Comparison of ENCODE assay signal across 8 cellular contexts in the genomic region with DNA sequence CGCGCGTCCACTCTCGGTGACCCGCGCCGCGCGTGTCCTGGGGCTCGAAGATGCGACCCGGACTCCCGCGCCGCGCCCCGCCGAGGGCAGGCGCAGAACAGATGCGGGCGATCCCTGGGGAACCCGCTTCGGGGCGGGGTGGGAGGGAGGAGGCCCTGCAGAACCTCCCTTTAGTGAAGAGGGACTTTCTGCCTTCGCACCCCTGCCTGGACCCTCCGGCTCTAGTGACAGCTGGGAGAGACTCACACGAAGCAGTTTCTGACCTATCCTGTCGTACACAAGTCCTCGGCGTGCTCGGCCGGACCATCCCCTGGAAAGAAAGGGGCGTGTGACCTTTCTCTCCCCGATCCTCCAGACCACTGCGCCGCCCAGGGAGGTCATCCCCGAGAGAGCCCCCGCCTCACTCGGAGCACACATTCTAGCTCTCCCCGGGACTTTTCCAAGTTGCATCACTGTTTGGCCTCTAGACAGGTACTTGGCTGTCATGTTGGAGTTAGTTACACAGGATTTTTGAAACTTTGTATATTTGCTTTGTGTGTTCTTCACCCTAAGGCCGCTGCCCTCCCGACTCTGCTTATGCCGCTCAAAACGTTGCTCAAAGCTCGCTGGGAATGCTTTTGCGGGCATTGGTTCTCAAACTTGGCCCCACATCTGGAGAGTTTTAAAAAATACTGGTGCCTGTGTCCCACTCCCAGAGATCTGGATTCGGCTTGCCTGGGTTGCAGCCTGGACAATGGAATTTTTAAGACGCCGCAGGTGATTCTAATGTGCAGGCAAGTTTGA. TPM values are rescaled to one million over a fixed set of nuclear protein-coding genes. Genes with fewer than 3 reads are reported as not detected.
A peak's percentile ranks its signal among the peaks of the same experiment; 100 is the strongest.
DNase-seq lines count a peak whose midpoint lies in the region; ATAC-seq, FAIRE-seq and TF ChIP-seq lines count a peak whose summit lies in the region.

No MANE protein-coding gene starts in this region.

- H2AFZ ChIP-seq in endothelial cell of umbilical vein (ENCODE audit: low read depth, low read length): peak overlapping the region; percentile 65

- peak overlapping the region; percentile 15 to 87 (median 53) for H3K4me3 ChIP-seq in endothelial cell of umbilical vein (replicated peaks in 1 of 3; ENCODE audit: insufficient read depth in 1 of 3, low read depth in 1 of 3, low read length in 3 of 3)

- TF ChIP-seq EP300 in Ishikawa (IDR thresholded peaks at IDR 0.05; ENCODE audit: borderline replicate concordance): no peak

- dilution Hi-C loops in endothelial cell of umbilical vein (cut with MboI; ENCODE audit: extremely low pct_ligation_motif_present, low sequenced_read_pairs): no loop called here

- FAIRE-seq in endothelial cell of umbilical vein (lab: Jason Lieb, UNC): peak; percentile 78

- peak overlapping the region; percentile 20 for H3K4me3 Mint-ChIP-seq in CD4-positive, alpha-beta T cell
- H3K4me3 Mint-ChIP-seq in naive B cell: peak overlapping the region; percentile 74 to 89 (median 82)

- no peak for TF ChIP-seq POLR2A in endothelial cell of umbilical vein (IDR thresholded peaks at IDR 0.05; ENCODE audit: low read depth, low read length)

- no peaks in the 10 kb centered on the region for H4K20me1 ChIP-seq in endothelial cell of umbilical vein (replicated peaks; ENCODE audit: control insufficient read depth, extremely low read depth, insufficient read depth, low read length)

- no peaks in the 10 kb centered on the region for H3K79me2 ChIP-seq in endothelial cell of umbilical vein (ENCODE audit: control insufficient read depth, insufficient read depth, low read length)

- H3K36me3 ChIP-seq in endothelial cell of umbilical vein (ENCODE audit: control insufficient read depth in 2 of 2, extremely low read depth in 1 of 2, insufficient read depth in 2 of 2, low read length in 2 of 2): no peaks in the 10 kb centered on the region

- no peak overlapping the region for H3K27ac Mint-ChIP-seq in CD4-positive, alpha-beta T cell
- peak overlapping the region in 2 of 6 donors; percentile 45 to 54 for H3K27ac Mint-ChIP-seq in naive B cell

- DNase-seq in CD4-positive, alpha-beta T cell: no peak
- DNase-seq in endothelial cell of umbilical vein (ENCODE audit: low read depth, low spot score) (peak; percentile 39), naive B cell (peak; percentile 5), posterior vena cava (ENCODE audit: low spot score) (no peak), RKO (ENCODE audit: low spot score) (no peak)
- DNase-seq in effector CD4-positive, alpha-beta T cell: no peak

- TF ChIP-seq CTCF in CD4-positive, alpha-beta T cell (IDR thresholded peaks at IDR 0.05): no peak
- TF ChIP-seq CTCF in endothelial cell of umbilical vein (IDR thresholded peaks at IDR 0.05; ENCODE audit: extremely low read depth in 1 of 2, insufficient read depth in 1 of 2, low read depth in 1 of 2, low read length in 2 of 2): no peak

- no peaks in the 10 kb centered on the region for H3K9me1 ChIP-seq in endothelial cell of umbilical vein (replicated peaks; ENCODE audit: control insufficient read depth, extremely low read depth, insufficient read depth, low read length)

- peak overlapping the region; percentile 30 for H3K9ac ChIP-seq in endothelial cell of umbilical vein (replicated peaks; ENCODE audit: extremely low read depth, insufficient read depth, low read length)

- peaks cover 71% of the 10 kb centered on the region for H3K27me3 Mint-ChIP-seq in CD4-positive, alpha-beta T cell
- peaks cover 49 to 66% (median 55%) of the 10 kb centered on the region in 3 donors for H3K27me3 Mint-ChIP-seq in naive B cell

- H3K27ac ChIP-seq in CD4-positive, alpha-beta T cell (ENCODE audit: low read depth, low read length): no peak overlapping the region
- no peak overlapping the region for H3K27ac ChIP-seq in endothelial cell of umbilical vein (ENCODE audit: insufficient read depth, low read depth, low read length)

- peaks cover 72% of the 10 kb centered on the region for H3K27me3 ChIP-seq in CD4-positive, alpha-beta T cell (ENCODE audit: control insufficient read depth, insufficient read depth, low read length)
- H3K27me3 ChIP-seq in endothelial cell of umbilical vein (ENCODE audit: control insufficient read depth in 2 of 2, insufficient read depth in 2 of 2, low read length in 2 of 2): peaks cover 0 to 3% of the 10 kb centered on the region in 2 experiments

- no peak for TF ChIP-seq RAD21 in Ishikawa (IDR thresholded peaks at IDR 0.05; ENCODE audit: low read depth)

- H3K4me2 ChIP-seq in endothelial cell of umbilical vein (ENCODE audit: insufficient read depth, low read length): peak overlapping the region; percentile 80

- intact Hi-C loops in CD4-positive, alpha-beta T cell (cut with DNase I, micrococcal nuclease): no loop called here
- intact Hi-C loops in endothelial cell of umbilical vein (cut with micrococcal nuclease): loop anchor here (1.0 to 5.0 kb wide), 3 partner anchors 10 to 130 kb away; no protein-coding TSS in a partner anchor
- intact Hi-C loops in posterior vena cava (cut with DNase I): no loop called here

- H3K9me3 Mint-ChIP-seq in CD4-positive, alpha-beta T cell: no peaks in the 10 kb centered on the region
- peaks cover 0 to 5% (median 0%) of the 10 kb centered on the region in 7 donors for H3K9me3 Mint-ChIP-seq in naive B cell

- no TSS peak for BruUV-seq in endothelial cell of umbilical vein (replicated peaks; lab: Mats Ljungman, UMichigan)

- CTCF ChIA-PET in CD4-positive, alpha-beta T cell (lab: Charles Lee): no interaction called here
- CTCF ChIA-PET in endothelial cell of umbilical vein (lab: Charles Lee): interaction anchor here (0.7 to 3.1 kb wide), 18 partner anchors 11 to 165 kb away, joined by 3 to 21 read pairs (median 5); no protein-coding TSS in a partner anchor

- POLR2A ChIA-PET in CD4-positive, alpha-beta T cell (lab: Charles Lee): no interaction called here
- POLR2A ChIA-PET in endothelial cell of umbilical vein (lab: Charles Lee): interaction anchor here (0.7 kb wide), 1 partner anchor 11 kb away, joined by 4 read pairs; no protein-coding TSS in a partner anchor

- ATAC-seq in CD4-positive, alpha-beta T cell (ENCODE audit: poor library complexity): no peak
- ATAC-seq in naive B cell (ENCODE audit: low read depth in 2 of 2) (peak; percentile 77 to 83), HG03521 (IDR thresholded peaks at IDR 0.05; ENCODE audit: unreplicated experiment) (no peak)

- H3K4me1 ChIP-seq in endothelial cell of umbilical vein (ENCODE audit: control insufficient read depth, extremely low read depth, insufficient read depth, low read length): peaks cover 29% of the 10 kb centered on the region

- H3K36me3 Mint-ChIP-seq in CD4-positive, alpha-beta T cell (ENCODE audit: low read depth): no peaks in the 10 kb centered on the region
- peaks cover 0 to 5% of the 10 kb centered on the region in 2 donors for H3K36me3 Mint-ChIP-seq in naive B cell

- peaks cover 13% of the 10 kb centered on the region for H3K4me1 Mint-ChIP-seq in CD4-positive, alpha-beta T cell (ENCODE audit: low read depth)
- H3K4me1 Mint-ChIP-seq in naive B cell: peaks cover 11 to 13% (median 11%) of the 10 kb centered on the region in 3 donors

- no peaks in the 10 kb centered on the region for H3K9me3 ChIP-seq in CD4-positive, alpha-beta T cell (ENCODE audit: control insufficient read depth, low read length)
- no peaks in the 10 kb centered on the region for H3K9me3 ChIP-seq in endothelial cell of umbilical vein (replicated peaks; ENCODE audit: control insufficient read depth, insufficient read depth, low read length)

TF ChIP-seq in Ishikawa, 13 proteins besides CTCF, POLR2A, EP300 and RAD21:
- TF ChIP-seq, protein P1, sequence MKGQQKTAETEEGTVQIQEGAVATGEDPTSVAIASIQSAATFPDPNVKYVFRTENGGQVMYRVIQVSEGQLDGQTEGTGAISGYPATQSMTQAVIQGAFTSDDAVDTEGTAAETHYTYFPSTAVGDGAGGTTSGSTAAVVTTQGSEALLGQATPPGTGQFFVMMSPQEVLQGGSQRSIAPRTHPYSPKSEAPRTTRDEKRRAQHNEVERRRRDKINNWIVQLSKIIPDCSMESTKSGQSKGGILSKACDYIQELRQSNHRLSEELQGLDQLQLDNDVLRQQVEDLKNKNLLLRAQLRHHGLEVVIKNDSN (IDR thresholded peaks at IDR 0.05): no peak
- TF ChIP-seq MAX (IDR thresholded peaks at IDR 0.05) (peak; percentile 36; the same call in 1 of the 2 replicates), TAF1 (IDR thresholded peaks at IDR 0.05; ENCODE audit: low read depth) (no peak)
TF ChIP-seq in Ishikawa: peak in this region for 1.

TF ChIP-seq in endothelial cell of umbilical vein, 7 proteins besides CTCF, POLR2A, EP300 and RAD21:
- TF ChIP-seq FOS (IDR thresholded peaks at IDR 0.05; ENCODE audit: borderline replicate concordance, insufficient read depth, low read length): no peak
- no peak for TF ChIP-seq MYC (IDR thresholded peaks at IDR 0.05; ENCODE audit: low read depth, low read length)
- TF ChIP-seq POLR2AphosphoS5 (IDR thresholded peaks at IDR 0.05; ENCODE audit: insufficient read depth, low read depth, low read length): no peak

RNA-seq across cellular contexts. Expression of gene CGNL1, which starts 0.6 kb away (rescaled TPM):
- not detected for total RNA-seq in CD4-positive, alpha-beta T cell
- total RNA-seq in endothelial cell of umbilical vein: 25.7 and 27.1 TPM in 2 replicates
- polyA plus RNA-seq in endothelial cell of umbilical vein: 5.9 and 6.9 TPM in 2 replicates
- 8.8 and 9.0 TPM in 2 replicates for polyA plus RNA-seq in endothelial cell of umbilical vein (2011; cell fraction: cytosol; rRNA removed)
- polyA plus RNA-seq in endothelial cell of umbilical vein (2011; cell fraction: nucleus; rRNA removed): 20.6 and 21.6 TPM in 2 replicates
- 10.4 and 16.7 TPM in 2 replicates for polyA plus RNA-seq in endothelial cell of umbilical vein (2012)
- 20.0 and 23.6 TPM in 2 replicates for polyA minus RNA-seq in endothelial cell of umbilical vein
- polyA minus RNA-seq in endothelial cell of umbilical vein (2011; cell fraction: cytosol; rRNA and poly(A)+ RNA removed): not detected
- polyA minus RNA-seq in endothelial cell of umbilical vein (2011; cell fraction: nucleus; rRNA and poly(A)+ RNA removed): 21.5 and 22.7 TPM in 2 replicates
- under 1 TPM in 2 of 6 donors, not detected in 4; 0.09 TPM for polyA plus RNA-seq in naive B cell (ENCODE audit: low read depth in 6 of 6)
- 10 to 100 TPM; 20.0 to 24.4 TPM for total RNA-seq in posterior vena cava

Comparison
In these comparisons a context has a peak if more than half of its experiments do, and no peak if none do; other contexts are left out.
1. ATAC-seq: peak in naive B cell (2 of 2); none in CD4-positive, alpha-beta T cell (single experiment) and HG03521 (single experiment).
2. DNase-seq: peak in endothelial cell of umbilical vein (single experiment) and naive B cell (single experiment); none in CD4-positive, alpha-beta T cell (0 of 10), posterior vena cava (single experiment), RKO (single experiment) and effector CD4-positive, alpha-beta T cell (single experiment).
3. RNA of gene CGNL1, which starts 0.6 kb away (total RNA-seq): 25.7 to 27.1 TPM in endothelial cell of umbilical vein and 20.0 to 24.4 TPM in posterior vena cava; not detected in CD4-positive, alpha-beta T cell; every median in the first group is over 10 times any median in the second.